12 cellular contexts compared by ENCODE assay signal in genomic region chr6:139402935-139403386, GRCh38. TPM values are rescaled to one million over a fixed set of nuclear protein-coding genes. Genes with fewer than 3 reads are reported as not detected.
DNase-seq lines count a peak whose midpoint lies in the region; ATAC-seq and TF ChIP-seq lines count a peak whose summit lies in the region.
"Had no signal": no experiment of that assay in that cellular context is flagged by ENCODE, and none has a peak within 500 bp of the region (broad histone marks: within the 10 kb centered on the region; RNA-seq: fewer than 3 reads in every experiment).

No MANE protein-coding gene starts in this region.

- TF ChIP-seq CTCF in HFF-Myc (IDR thresholded peaks at IDR 0.05; ENCODE audit: low read depth, low read length, missing control alignments) (no peak), chondrocyte (IDR thresholded peaks at IDR 0.05) (no peak), GM13977 (IDR thresholded peaks at IDR 0.05; ENCODE audit: extremely low read depth, insufficient read depth, missing control alignments) (no peak), Peyer's patch (IDR thresholded peaks at IDR 0.05) (no peak)

- H3K9me3 Mint-ChIP-seq in chondrocyte (ENCODE audit: low read depth): no peaks in the 10 kb centered on the region
- H3K9me3 Mint-ChIP-seq: activated naive CD8-positive, alpha-beta T cell treated with anti-CD3 and anti-CD28 coated beads, Interleukin-2, amount 50 U/mL, for 24 hours; T-helper 2 cell treated with Interferon-gamma antibody and Interleukin-4, amounts not matched to agents 5 μg/mL and 100 μg/mL, for 36 hours had no signal

- H3K27me3 Mint-ChIP-seq in chondrocyte (ENCODE audit: low read depth): no peaks in the 10 kb centered on the region
- H3K27me3 Mint-ChIP-seq: activated naive CD8-positive, alpha-beta T cell treated with anti-CD3 and anti-CD28 coated beads, Interleukin-2, amount 50 U/mL, for 24 hours had no signal

- H3K36me3 ChIP-seq in stomach smooth muscle (ENCODE audit: control insufficient read depth in 2 of 2, insufficient read depth in 2 of 2, low read length in 2 of 2) (no peaks in the 10 kb centered on the region), Peyer's patch (no peaks in the 10 kb centered on the region)

- H3K4me1 ChIP-seq in right cardiac atrium (ENCODE audit: control insufficient read depth, insufficient read depth, low read length): no peaks in the 10 kb centered on the region
- no peaks in the 10 kb centered on the region for H3K4me1 ChIP-seq in stomach smooth muscle (ENCODE audit: control insufficient read depth, insufficient read depth, low read length)
- no peaks in the 10 kb centered on the region for H3K4me1 ChIP-seq in Peyer's patch

- intact Hi-C loops in right cardiac atrium (cut with DNase I): no loop called here

- H3K27ac Mint-ChIP-seq in chondrocyte (ENCODE audit: unreplicated experiment): peak overlapping the region; percentile 88
- H3K27ac Mint-ChIP-seq: activated naive CD8-positive, alpha-beta T cell treated with anti-CD3 and anti-CD28 coated beads, Interleukin-2, amount 50 U/mL, for 24 hours; T-helper 2 cell treated with Interferon-gamma antibody and Interleukin-4, amounts not matched to agents 5 μg/mL and 100 μg/mL, for 36 hours had no signal

- H3K4me1 Mint-ChIP-seq in chondrocyte (ENCODE audit: low read depth): peaks cover 27% of the 10 kb centered on the region
- H3K4me1 Mint-ChIP-seq: activated naive CD8-positive, alpha-beta T cell treated with anti-CD3 and anti-CD28 coated beads, Interleukin-2, amount 50 U/mL, for 24 hours had no signal

- WGBS in right cardiac atrium: 52% methylated on average over 7 of the region's 7 CpGs

- H3K27ac ChIP-seq in right cardiac atrium (ENCODE audit: low read length): no peak overlapping the region
- H3K27ac ChIP-seq in stomach smooth muscle (ENCODE audit: low read length): peak overlapping the region; percentile 32
- H3K27ac ChIP-seq in Peyer's patch: no peak overlapping the region

- in situ Hi-C loops in GM13977 (cut with MboI; ENCODE audit: low pct_unique_long_range_greater_than_20kb, low sequenced_read_pairs, unreplicated experiment): no loop called here

- TF ChIP-seq POLR2A in Peyer's patch (IDR thresholded peaks at IDR 0.05): no peak

- peak; percentile 81 for DNase-seq in HFF-Myc (ENCODE audit: extremely low read depth, low read depth)
- no peak for DNase-seq in chondrocyte (ENCODE audit: low spot score)
- no peak for DNase-seq in right cardiac atrium
- DNase-seq in GM13977 (ENCODE audit: low spot score): no peak
- DNase-seq in activated T-cell treated with anti-CD3 and anti-CD28 coated beads, Interleukin-2, amount 50 U/mL, for 1 hour: no peak
- no peak for DNase-seq in Peyer's patch
- DNase-seq in NCI-H146 (lab: John Stamatoyannopoulos, UW): no peak
- DNase-seq: activated naive CD8-positive, alpha-beta T cell treated with anti-CD3 and anti-CD28 coated beads, Interleukin-2, amount 50 U/mL, for 24 hours; NCI-H1694 treated with DMSO at 0.1 percent for 48 hours had no signal

- H3K36me3 Mint-ChIP-seq in chondrocyte (ENCODE audit: low read depth): no peaks in the 10 kb centered on the region

- H3K4me3 ChIP-seq in HFF-Myc (replicated peaks; ENCODE audit: low read depth, low read length): no peak overlapping the region
- H3K4me3 ChIP-seq in right cardiac atrium (ENCODE audit: low read length): no peak overlapping the region
- no peak overlapping the region for H3K4me3 ChIP-seq in stomach smooth muscle (ENCODE audit: low read length in 2 of 2)
- H3K4me3 ChIP-seq in Peyer's patch: no peak overlapping the region
- H3K4me3 ChIP-seq: skin epidermis had no signal

- ATAC-seq in right cardiac atrium: peak; percentile 85 to 89
- ATAC-seq: activated naive CD8-positive, alpha-beta T cell treated with anti-CD3 and anti-CD28 coated beads, Interleukin-2, amount 50 U/mL, for 24 hours had no signal

- no peaks in the 10 kb centered on the region for H3K9me3 ChIP-seq in right cardiac atrium (ENCODE audit: control insufficient read depth, low read length)
- no peaks in the 10 kb centered on the region for H3K9me3 ChIP-seq in stomach smooth muscle (ENCODE audit: control insufficient read depth in 2 of 2, low read length in 2 of 2)
- no peaks in the 10 kb centered on the region for H3K9me3 ChIP-seq in Peyer's patch

- H3K27me3 ChIP-seq in right cardiac atrium (ENCODE audit: control insufficient read depth, insufficient read depth) (no peaks in the 10 kb centered on the region), stomach smooth muscle (ENCODE audit: control insufficient read depth in 1 of 2, insufficient read depth in 2 of 2, low read length in 2 of 2) (no peaks in the 10 kb centered on the region), Peyer's patch (no peaks in the 10 kb centered on the region)

- no peak overlapping the region for H3K4me3 Mint-ChIP-seq in chondrocyte (ENCODE audit: unreplicated experiment)
- H3K4me3 Mint-ChIP-seq: activated naive CD8-positive, alpha-beta T cell treated with anti-CD3 and anti-CD28 coated beads, Interleukin-2, amount 50 U/mL, for 24 hours; T-helper 2 cell treated with Interferon-gamma antibody and Interleukin-4, amounts not matched to agents 5 μg/mL and 100 μg/mL, for 36 hours had no signal

- H3K9ac ChIP-seq in stomach smooth muscle (ENCODE audit: low read length in 2 of 2): no peak overlapping the region

RNA-seq across cellular contexts. Expression of gene CITED2, which starts 28.5 kb away (rescaled TPM):
- total RNA-seq in chondrocyte (144 to 233 TPM (median 228 TPM) in 3 replicates), right cardiac atrium (100 to 1,000 TPM in 3 of 4 donors, 10 to 100 TPM in 1; 67.9 to 138 (median 113) TPM), Peyer's patch (100 to 1,000 TPM in 1 of 4 donors, 10 to 100 TPM in 3; 67.7 to 122 (median 83.1) TPM)
- polyA plus RNA-seq in right cardiac atrium: 35.7 TPM
